26 cellular contexts compared by ENCODE assay signal in the genomic region with DNA sequence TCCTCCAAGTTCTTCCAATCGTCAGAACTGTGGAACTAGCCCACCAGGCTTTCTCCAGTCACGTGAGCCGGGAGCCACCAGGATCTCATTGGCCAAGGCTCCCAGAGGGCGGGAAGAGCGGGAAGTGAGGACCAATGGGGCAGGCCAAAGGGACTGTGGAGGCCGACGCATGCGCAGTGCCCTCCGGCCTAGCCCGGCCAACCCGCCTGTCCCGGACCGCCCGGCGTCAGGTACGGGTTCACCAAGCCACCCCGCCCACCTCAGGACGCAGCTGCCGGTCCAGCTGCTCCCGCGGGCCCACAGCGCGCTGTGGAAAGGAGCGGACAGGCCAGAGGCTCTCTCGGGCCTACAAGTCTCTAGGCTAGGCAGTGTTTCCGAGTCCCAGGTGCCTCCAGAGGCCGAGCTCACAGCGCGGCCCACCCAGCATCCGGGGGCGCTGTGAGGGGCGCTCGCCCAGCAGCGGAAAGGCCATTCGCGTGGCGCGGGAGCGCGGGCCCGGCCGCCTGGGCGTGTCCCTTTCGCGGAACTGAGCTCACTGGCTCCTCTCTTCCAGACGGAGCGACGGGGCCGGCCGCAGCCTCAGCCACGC. TPM values are rescaled to one million over a fixed set of nuclear protein-coding genes. Genes with fewer than 3 reads are reported as not detected.
DNase-seq lines count a peak whose midpoint lies in the region; ATAC-seq, FAIRE-seq and TF ChIP-seq lines count a peak whose summit lies in the region.
"Had no signal": no experiment of that assay in that cellular context is flagged by ENCODE, and none has a peak within 500 bp of the region (broad histone marks: within the 10 kb centered on the region; RNA-seq: fewer than 3 reads in every experiment).

No MANE protein-coding gene starts in this region.

- in situ Hi-C loops in K562 (cut with MboI) = no loop called here

- H3K9me3 ChIP-seq in K562 (replicated peaks; ENCODE audit: control insufficient read depth, insufficient read depth, low read depth, low read length) = no peaks in the 10 kb centered on the region
- H3K9me3 ChIP-seq in upper lobe of left lung = no peaks in the 10 kb centered on the region
- H3K9me3 ChIP-seq: BE2C, Caco-2, MG63, Peyer's patch had no signal

- no peaks in the 10 kb centered on the region for H3K79me2 ChIP-seq in K562 (ENCODE audit: control insufficient read depth, insufficient read depth, low read length)

- no peak for TF ChIP-seq EP300 in Ishikawa (IDR thresholded peaks at IDR 0.05; ENCODE audit: borderline replicate concordance)
- TF ChIP-seq EP300 in K562 (IDR thresholded peaks at IDR 0.05; ENCODE audit: low read length) = no peak
- TF ChIP-seq EP300 in upper lobe of left lung (IDR thresholded peaks at IDR 0.05) = no peak

- CTCF ChIA-PET in K562 (lab: Yijun Ruan, JAX; ENCODE audit: low intra/inter-chr PET ratio) = no interaction called here

- WGBS in K562 (ENCODE audit: insufficient coverage, low coverage, missing lambda C conversion rate) = 6% methylated on average over 44 of the region's 51 CpGs
- 82 to 86% methylated on average over 16 to 45 of the region's 51 CpGs for WGBS in upper lobe of left lung, 2 donors

- H3K36me3 ChIP-seq in K562 (ENCODE audit: control insufficient read depth, insufficient read depth, low read length) (no peaks in the 10 kb centered on the region), upper lobe of left lung (no peaks in the 10 kb centered on the region)
- H3K36me3 ChIP-seq: BE2C, MG63, Peyer's patch had no signal

- no TSS peak for BruUV-seq in K562 (replicated peaks; lab: Mats Ljungman, UMichigan)

- H3K4me1 ChIP-seq in K562 (replicated peaks in 1 of 2; ENCODE audit: control insufficient read depth in 2 of 2, insufficient read depth in 2 of 2, low read length in 2 of 2) = peaks cover 0 to 9% of the 10 kb centered on the region in 2 experiments; a peak in 3 of 5 replicates
- no peaks in the 10 kb centered on the region for H3K4me1 ChIP-seq in upper lobe of left lung
- H3K4me1 ChIP-seq: BE2C, Caco-2, Peyer's patch had no signal

- H3K27me3 ChIP-seq in K562 (ENCODE audit: control insufficient read depth in 2 of 2, insufficient read depth in 2 of 2, low read length in 2 of 2) (0 out of 5 replicates have a peak, but pooled peaks cover 0 to 5% of the 10 kb centered on the region in 2 experiments), upper lobe of left lung (no peaks in the 10 kb centered on the region)
- H3K27me3 ChIP-seq: BE2C, MG63, Peyer's patch had no signal

- no peak for TF ChIP-seq CTCF in K562 (IDR thresholded peaks at IDR 0.05 in 2 of 3, conservative IDR thresholded peaks at IDR 0.05 in 1 of 3; ENCODE audit: insufficient read depth in 2 of 3, low read depth in 1 of 3, low read length in 3 of 3)
- TF ChIP-seq CTCF in upper lobe of left lung (IDR thresholded peaks at IDR 0.05) = no peak

- H2AFZ ChIP-seq in K562 (ENCODE audit: low read depth, low read length) = peak overlapping the region; percentile 75
- H2AFZ ChIP-seq: GM23338 had no signal

- H4K20me1 ChIP-seq in K562 (replicated peaks; ENCODE audit: control insufficient read depth, insufficient read depth, low read length) = no peaks in the 10 kb centered on the region

- H3K9ac ChIP-seq in K562 (ENCODE audit: insufficient read depth in 1 of 2, low read depth in 2 of 2, low read length in 2 of 2) = peak overlapping the region; percentile 18 to 65; a peak in 2 of 4 replicates

- intact Hi-C loops in K562 (cut with micrococcal nuclease) = no loop called here

- H3K27ac ChIP-seq in K562 (ENCODE audit: extremely low read depth, low read depth, low read length) = no peak overlapping the region
- H3K27ac ChIP-seq in upper lobe of left lung = no peak overlapping the region
- H3K27ac ChIP-seq: Peyer's patch had no signal

- POLR2A ChIA-PET in K562 (lab: Yijun Ruan, JAX) = no interaction called here

- no peaks in the 10 kb centered on the region for H3K9me1 ChIP-seq in K562 (ENCODE audit: control insufficient read depth, insufficient read depth, low read length)

- peak overlapping the region; percentile 68 for H3K4me2 ChIP-seq in K562 (ENCODE audit: insufficient read depth, low read length)
- H3K4me2 ChIP-seq: GM23338 had no signal

- DNase-seq in Daoy (ENCODE audit: low read depth) = peak; percentile 56
- DNase-seq in K562 (ENCODE audit: extremely low read depth in 1 of 4, low spot score in 3 of 4) = peak; percentile 62 to 85 (median 78)
- peak in 1 of 2 donors; percentile 83 for DNase-seq in upper lobe of left lung
- DNase-seq in mucosa of gallbladder (ENCODE audit: low spot score) = no peak
- DNase-seq in effector CD8-positive, alpha-beta T cell (lab: John Stamatoyannopoulos, UW) = no peak
- DNase-seq: BE2C; Caco-2; CD4-positive, CD25-positive, alpha-beta regulatory T cell; DMS 273 treated with DMSO at 0.1 percent for 48 hours; DMS79 treated with DMSO at 0.1 percent for 48 hours; HCEC 1CT; MG63; NCI-H1417; NCI-H187 treated with DMSO at 0.1 percent for 48 hours; NCI-H2107; NCI-H226; NCI-H510A treated with DMSO at 0.1 percent for 48 hours; NCI-H774; Peyer's patch; T-helper 1 cell had no signal

- TF ChIP-seq POLR2A in K562 (conservative IDR thresholded peaks at IDR 0.05) (no peak), upper lobe of left lung (IDR thresholded peaks at IDR 0.05) (no peak)

- H3K4me3 ChIP-seq in K562 (peak overlapping the region; percentile 21; the same call in 1 of the 2 replicates), upper lobe of left lung (no peak overlapping the region)
- H3K4me3 ChIP-seq: GM23338, MG63, Peyer's patch had no signal

- TF ChIP-seq RAD21 in Ishikawa (IDR thresholded peaks at IDR 0.05; ENCODE audit: low read depth) (no peak), K562 (CRISPR knock-in tag; conservative IDR thresholded peaks at IDR 0.05 in 1 of 2, IDR thresholded peaks at IDR 0.05 in 1 of 2) (no peak)

- no peak for FAIRE-seq in K562 (lab: Jason Lieb, UNC)

- ATAC-seq in K562 = peak; percentile 97
- ATAC-seq in upper lobe of left lung (ENCODE audit: low FRiP score in 2 of 2) = peak; percentile 34 to 41
- no peak for ATAC-seq in HG02623 (IDR thresholded peaks at IDR 0.05; ENCODE audit: unreplicated experiment)
- ATAC-seq: GM23338 had no signal

RNA-seq across cellular contexts. Expression of gene OR14I1, which starts 10.9 kb away (rescaled TPM):
- not detected in 2 replicates for total RNA-seq in Daoy (2014; rRNA removed; shearing (Covaris generic))
- not detected in 2 replicates for total RNA-seq in K562 (2011; cell fraction: chromatin; rRNA removed; ENCODE audit: low replicate concordance)
- not detected in 2 replicates for total RNA-seq in K562 (2011; cell fraction: nucleolus; rRNA removed)
- total RNA-seq in K562 (2011; cell fraction: nucleoplasm; rRNA removed) = not detected in 2 replicates
- total RNA-seq in K562 (2014; rRNA removed) = not detected in 2 replicates
- not detected in 2 replicates for total RNA-seq in K562 (2014; rRNA removed; fragmentation: Illumina TruSeq; extraction: Trizol)
- total RNA-seq in K562 (2015; rRNA removed; fragmentation: Illumina TruSeq; extraction: Trizol) = not detected in 2 replicates
- not detected in 2 replicates for total RNA-seq in K562 (2021)
- not detected in 2 replicates for polyA plus RNA-seq in K562 (2011; rRNA removed)
- polyA plus RNA-seq in K562 (2011; cell fraction: cytosol; rRNA removed) = not detected in 2 replicates
- not detected in 2 replicates for polyA plus RNA-seq in K562 (2011; cell fraction: nucleus; rRNA removed)
- polyA plus RNA-seq in K562 (2012) = not detected in 2 replicates
- polyA plus RNA-seq in K562 (2014; fragmentation: Illumina TruSeq; extraction: Trizol) = not detected in 2 replicates
- not detected for polyA plus RNA-seq in K562 (2014; fragmentation: Nextera tagmentation; extraction: Ambion mirVana)
- not detected in 2 replicates for polyA plus RNA-seq in K562 (2014; rRNA removed)
- not detected in 2 replicates for polyA minus RNA-seq in K562 (2011; rRNA and poly(A)+ RNA removed)
- not detected in 2 replicates for polyA minus RNA-seq in K562 (2011; cell fraction: cytosol; rRNA and poly(A)+ RNA removed)
- polyA minus RNA-seq in K562 (2011; cell fraction: nucleus; rRNA and poly(A)+ RNA removed) = not detected in 2 replicates
- not detected for total RNA-seq in upper lobe of left lung
- not detected for total RNA-seq in mucosa of gallbladder
- total RNA-seq: A673; Caco-2; CD4-positive, CD25-positive, alpha-beta regulatory T cell; GM23338; LHCN-M2; OCI-LY7; Peyer's patch had no signal
- polyA plus RNA-seq: CD4-positive, CD25-positive, alpha-beta regulatory T cell; GM23338 had no signal

RNA-seq across cellular contexts. Expression of gene OR2T27, which starts 36.3 kb away (rescaled TPM):
- total RNA-seq in Daoy (2014; rRNA removed; shearing (Covaris generic)) = not detected in 2 replicates
- not detected in 2 replicates for total RNA-seq in K562 (2011; cell fraction: chromatin; rRNA removed; ENCODE audit: low replicate concordance)
- not detected in 2 replicates for total RNA-seq in K562 (2011; cell fraction: nucleolus; rRNA removed)
- total RNA-seq in K562 (2011; cell fraction: nucleoplasm; rRNA removed) = not detected in 2 replicates
- total RNA-seq in K562 (2014; rRNA removed) = not detected in 2 replicates
- total RNA-seq in K562 (2014; rRNA removed; fragmentation: Illumina TruSeq; extraction: Trizol) = not detected in 2 replicates
- not detected in 2 replicates for total RNA-seq in K562 (2015; rRNA removed; fragmentation: Illumina TruSeq; extraction: Trizol)
- total RNA-seq in K562 (2021) = not detected in 2 replicates
- not detected in 2 replicates for polyA plus RNA-seq in K562 (2011; rRNA removed)
- polyA plus RNA-seq in K562 (2011; cell fraction: cytosol; rRNA removed) = not detected in 2 replicates
- polyA plus RNA-seq in K562 (2011; cell fraction: nucleus; rRNA removed) = not detected in 2 replicates
- polyA plus RNA-seq in K562 (2012) = not detected in 2 replicates
- not detected in 2 replicates for polyA plus RNA-seq in K562 (2014; fragmentation: Illumina TruSeq; extraction: Trizol)
- not detected for polyA plus RNA-seq in K562 (2014; fragmentation: Nextera tagmentation; extraction: Ambion mirVana)
- polyA plus RNA-seq in K562 (2014; rRNA removed) = not detected in 2 replicates
- not detected in 2 replicates for polyA minus RNA-seq in K562 (2011; rRNA and poly(A)+ RNA removed)
- polyA minus RNA-seq in K562 (2011; cell fraction: cytosol; rRNA and poly(A)+ RNA removed) = not detected in 2 replicates
- polyA minus RNA-seq in K562 (2011; cell fraction: nucleus; rRNA and poly(A)+ RNA removed) = not detected in 2 replicates
- not detected for total RNA-seq in upper lobe of left lung
- not detected for total RNA-seq in mucosa of gallbladder
- total RNA-seq: A673; Caco-2; CD4-positive, CD25-positive, alpha-beta regulatory T cell; GM23338; LHCN-M2; OCI-LY7; Peyer's patch had no signal
- polyA plus RNA-seq: CD4-positive, CD25-positive, alpha-beta regulatory T cell; GM23338 had no signal

RNA-seq across cellular contexts. Expression of gene OR2T35, which starts 46.6 kb away (rescaled TPM):
- not detected in 2 replicates for total RNA-seq in Daoy (2014; rRNA removed; shearing (Covaris generic))
- not detected in 2 replicates for total RNA-seq in K562 (2011; cell fraction: chromatin; rRNA removed; ENCODE audit: low replicate concordance)
- not detected in 2 replicates for total RNA-seq in K562 (2011; cell fraction: nucleolus; rRNA removed)
- not detected in 2 replicates for total RNA-seq in K562 (2011; cell fraction: nucleoplasm; rRNA removed)
- total RNA-seq in K562 (2014; rRNA removed) (not detected in 2 replicates), K562 (2014; rRNA removed; fragmentation: Illumina TruSeq; extraction: Trizol) (not detected in 2 replicates), K562 (2015; rRNA removed; fragmentation: Illumina TruSeq; extraction: Trizol) (not detected in 2 replicates), K562 (2021) (not detected in 2 replicates), upper lobe of left lung (not detected), mucosa of gallbladder (not detected)
- polyA plus RNA-seq in K562 (2011; rRNA removed) (not detected in 2 replicates), K562 (2014; fragmentation: Illumina TruSeq; extraction: Trizol) (not detected in 2 replicates), K562 (2014; fragmentation: Nextera tagmentation; extraction: Ambion mirVana) (not detected), K562 (2014; rRNA removed) (not detected in 2 replicates)
- polyA plus RNA-seq in K562 (2011; cell fraction: cytosol; rRNA removed) = not detected in 2 replicates
- not detected in 2 replicates for polyA plus RNA-seq in K562 (2011; cell fraction: nucleus; rRNA removed)
- polyA plus RNA-seq in K562 (2012) = not detected in 2 replicates
- not detected in 2 replicates for polyA minus RNA-seq in K562 (2011; rRNA and poly(A)+ RNA removed)
- polyA minus RNA-seq in K562 (2011; cell fraction: cytosol; rRNA and poly(A)+ RNA removed) = not detected in 2 replicates
- not detected in 2 replicates for polyA minus RNA-seq in K562 (2011; cell fraction: nucleus; rRNA and poly(A)+ RNA removed)
- total RNA-seq: A673; Caco-2; CD4-positive, CD25-positive, alpha-beta regulatory T cell; GM23338; LHCN-M2; OCI-LY7; Peyer's patch had no signal
- polyA plus RNA-seq: CD4-positive, CD25-positive, alpha-beta regulatory T cell; GM23338 had no signal

RNA-seq across cellular contexts. Expression of gene OR2T11, which starts 56.8 kb away (rescaled TPM):
- not detected in 2 replicates for total RNA-seq in Daoy (2014; rRNA removed; shearing (Covaris generic))
- not detected in 2 replicates for total RNA-seq in K562 (2011; cell fraction: chromatin; rRNA removed; ENCODE audit: low replicate concordance)
- not detected in 2 replicates for total RNA-seq in K562 (2011; cell fraction: nucleolus; rRNA removed)
- not detected in 2 replicates for total RNA-seq in K562 (2011; cell fraction: nucleoplasm; rRNA removed)
- total RNA-seq in K562 (2014; rRNA removed) = not detected in 2 replicates
- not detected in 2 replicates for total RNA-seq in K562 (2014; rRNA removed; fragmentation: Illumina TruSeq; extraction: Trizol)
- total RNA-seq in K562 (2015; rRNA removed; fragmentation: Illumina TruSeq; extraction: Trizol) = not detected in 2 replicates
- not detected in 2 replicates for total RNA-seq in K562 (2021)
- not detected in 2 replicates for polyA plus RNA-seq in K562 (2011; rRNA removed)
- not detected in 2 replicates for polyA plus RNA-seq in K562 (2011; cell fraction: cytosol; rRNA removed)
- not detected in 2 replicates for polyA plus RNA-seq in K562 (2011; cell fraction: nucleus; rRNA removed)
- not detected in 2 replicates for polyA plus RNA-seq in K562 (2012)
- not detected in 2 replicates for polyA plus RNA-seq in K562 (2014; fragmentation: Illumina TruSeq; extraction: Trizol)
- polyA plus RNA-seq in K562 (2014; fragmentation: Nextera tagmentation; extraction: Ambion mirVana) = not detected
- not detected in 2 replicates for polyA plus RNA-seq in K562 (2014; rRNA removed)
- polyA minus RNA-seq in K562 (2011; rRNA and poly(A)+ RNA removed) = not detected in 2 replicates
- polyA minus RNA-seq in K562 (2011; cell fraction: cytosol; rRNA and poly(A)+ RNA removed) = not detected in 2 replicates
- not detected in 2 replicates for polyA minus RNA-seq in K562 (2011; cell fraction: nucleus; rRNA and poly(A)+ RNA removed)
- total RNA-seq in upper lobe of left lung = 1 to 10 TPM in 1 of 6 donors, not detected in 5; 1.8 TPM
- total RNA-seq in mucosa of gallbladder = not detected
- total RNA-seq: A673; Caco-2; CD4-positive, CD25-positive, alpha-beta regulatory T cell; GM23338; LHCN-M2; OCI-LY7; Peyer's patch had no signal
- polyA plus RNA-seq: CD4-positive, CD25-positive, alpha-beta regulatory T cell; GM23338 had no signal

Comparison
In these comparisons a context has a peak if more than half of its experiments do, and no peak if none do; other contexts are left out.
1. DNase-seq: peak in Daoy (single experiment) and K562 (4 of 4); none in mucosa of gallbladder (single experiment) and effector CD8-positive, alpha-beta T cell (single experiment).